ENCODE assay signal across 8 cellular contexts in genomic region chr1:1399870-1400575, GRCh38. TPM values are rescaled to one million over a fixed set of nuclear protein-coding genes. Genes with fewer than 3 reads are reported as not detected.
DNase-seq lines count a peak whose midpoint lies in the region; ATAC-seq lines count a peak whose summit lies in the region.

No MANE protein-coding gene starts in this region.

- DNase-seq in activated CD4-positive, CD25-positive, alpha-beta regulatory T cell treated with anti-CD3 and anti-CD28 coated beads, Interleukin-2, amount 50 U/mL, for 72 hours, result peak; percentile 45
- no peak for DNase-seq in activated CD4-positive, CD25-positive, alpha-beta regulatory T cell (lab: John Stamatoyannopoulos, UW)
- DNase-seq in MG63, result no peak
- no peak for DNase-seq in caudate nucleus (lab: John Stamatoyannopoulos, UW)
- no peak for DNase-seq in memory B cell (ENCODE audit: low spot score in 2 of 2)
- no peak for DNase-seq in aorta
- DNase-seq in DMS79 (lab: John Stamatoyannopoulos, UW), result no peak
- no peak for DNase-seq in NCI-H2196 treated with DMSO at 0.1 percent for 48 hours (lab: John Stamatoyannopoulos, UW; ENCODE audit: unreplicated experiment)

- peaks cover 33% of the 10 kb centered on the region for H3K4me1 Mint-ChIP-seq in memory B cell

- intact Hi-C loops in aorta (cut with DNase I), result no loop called here

- H3K27me3 ChIP-seq in MG63, result no peaks in the 10 kb centered on the region
- no peaks in the 10 kb centered on the region for H3K27me3 ChIP-seq in aorta (ENCODE audit: control insufficient read depth in 1 of 2, insufficient read depth in 2 of 2, low read length in 1 of 2)

- no peaks in the 10 kb centered on the region for H3K9me3 Mint-ChIP-seq in memory B cell

- peak overlapping the region; percentile 89 for H3K27ac ChIP-seq in caudate nucleus (ENCODE audit: low read depth, low read length)
- H3K27ac ChIP-seq in aorta (ENCODE audit: low read depth in 1 of 2, low read length in 2 of 2), result peak overlapping the region in 1 of 2 donors; percentile 57

- H3K4me3 ChIP-seq in MG63 (peak overlapping the region; percentile 93), aorta (ENCODE audit: low read length in 2 of 2) (peak overlapping the region; percentile 62 to 81)

- H3K4me3 Mint-ChIP-seq in memory B cell, result peak overlapping the region; percentile 92

- H3K27me3 Mint-ChIP-seq in memory B cell, result no peaks in the 10 kb centered on the region

- H3K9me3 ChIP-seq in MG63 (no peaks in the 10 kb centered on the region), aorta (ENCODE audit: control insufficient read depth, low read length) (no peaks in the 10 kb centered on the region)

- peaks cover 83% of the 10 kb centered on the region for H3K36me3 ChIP-seq in MG63
- H3K36me3 ChIP-seq in aorta (ENCODE audit: control insufficient read depth in 1 of 2, insufficient read depth in 2 of 2, low read length in 1 of 2), result peaks cover 0 to 2% of the 10 kb centered on the region in 2 donors

- H3K27ac Mint-ChIP-seq in memory B cell, result peak overlapping the region; percentile 90

- no peaks in the 10 kb centered on the region for H3K4me1 ChIP-seq in aorta (ENCODE audit: control insufficient read depth in 1 of 2, insufficient read depth in 2 of 2, low read length in 2 of 2)

- ATAC-seq in memory B cell (ENCODE audit: low read depth) (no peak), aorta (ENCODE audit: low FRiP score) (peak; percentile 5)

- peaks cover 15% of the 10 kb centered on the region for H3K36me3 Mint-ChIP-seq in memory B cell

- 3 to 4% methylated on average over 34 of the region's 34 CpGs for WGBS in aorta, 2 donors

RNA-seq across cellular contexts. Expression of gene CCNL2, which starts 0.9 kb away (rescaled TPM):
- total RNA-seq in MG63 (2014; rRNA removed; shearing (Covaris generic); ENCODE audit: low replicate concordance), result 45.1 and 47.9 TPM in 2 replicates
- 100 to 1,000 TPM; 153 to 246 TPM for total RNA-seq in aorta
- 100 to 1,000 TPM in 1 of 2 donors, 10 to 100 TPM in 1; 34.6 to 409 TPM for polyA plus RNA-seq in aorta

RNA-seq across cellular contexts. Expression of gene MRPL20, which starts 7.1 kb away (rescaled TPM):
- 32.0 and 55.2 TPM in 2 replicates for total RNA-seq in MG63 (2014; rRNA removed; shearing (Covaris generic); ENCODE audit: low replicate concordance)
- 10 to 100 TPM; 69.7 to 70.2 TPM for total RNA-seq in aorta
- polyA plus RNA-seq in aorta, result 100 to 1,000 TPM; 144 to 184 TPM

RNA-seq across cellular contexts. Expression of gene ANKRD65, which starts 21.1 kb away (rescaled TPM):
- not detected in 2 replicates for total RNA-seq in MG63 (2014; rRNA removed; shearing (Covaris generic); ENCODE audit: low replicate concordance)
- total RNA-seq in aorta, result 1 to 10 TPM; 1.5 to 6.9 TPM
- polyA plus RNA-seq in aorta, result under 1 TPM in 1 of 2 donors, not detected in 1; 0.13 TPM

RNA-seq across cellular contexts. Expression of gene AURKAIP1, which starts 25.0 kb away (rescaled TPM):
- 94.2 and 226 TPM in 2 replicates for total RNA-seq in MG63 (2014; rRNA removed; shearing (Covaris generic); ENCODE audit: low replicate concordance)
- total RNA-seq in aorta, result 10 to 100 TPM; 59.6 to 65.6 TPM
- 100 to 1,000 TPM; 119 to 154 TPM for polyA plus RNA-seq in aorta

RNA-seq across cellular contexts. Expression of gene VWA1, which starts 35.5 kb away (rescaled TPM):
- total RNA-seq in MG63 (2014; rRNA removed; shearing (Covaris generic); ENCODE audit: low replicate concordance), result 0.59 and 6.2 TPM in 2 replicates
- total RNA-seq in aorta, result 10 to 100 TPM; 35.6 to 86.5 TPM
- 1 to 10 TPM in 1 of 2 donors, under 1 TPM in 1; 0.13 to 4.5 TPM for polyA plus RNA-seq in aorta
